8 cellular contexts compared by ENCODE assay signal in the genomic region with DNA sequence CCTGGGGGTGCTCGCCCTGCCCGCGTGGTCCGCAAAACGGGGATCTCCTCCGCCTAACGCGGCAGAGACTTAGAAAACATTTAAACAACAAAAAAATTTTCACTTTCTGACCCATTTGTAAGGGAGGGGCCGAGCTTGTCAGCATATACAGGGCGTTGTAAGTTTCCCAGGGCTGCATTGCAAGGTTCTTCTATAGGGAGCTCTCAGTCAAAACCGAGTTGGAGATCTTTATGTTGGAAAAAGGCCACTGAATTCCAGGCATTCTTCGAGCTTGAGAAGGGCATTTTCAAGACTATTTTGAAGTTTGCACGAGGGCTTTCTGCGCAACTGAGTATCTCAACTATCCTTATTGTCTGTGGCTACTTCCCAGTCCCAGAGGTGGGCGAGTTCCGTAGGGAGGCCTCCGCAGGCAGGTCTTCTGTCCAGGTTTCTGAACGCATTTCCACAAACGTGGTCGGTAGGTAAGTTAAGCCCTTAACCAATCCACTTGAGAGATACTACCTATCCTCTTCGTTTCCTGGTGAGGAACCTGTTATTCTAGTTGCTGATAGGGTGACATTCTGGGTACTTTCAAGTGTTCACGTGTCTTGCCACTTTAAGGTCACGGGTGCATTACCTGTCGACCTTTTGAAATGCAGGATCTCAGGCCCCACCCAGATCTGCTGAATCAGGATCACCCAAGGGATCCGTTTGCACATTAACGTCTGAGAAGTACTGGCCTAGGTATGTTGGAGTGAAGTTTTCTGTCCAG. TPM values are rescaled to one million over a fixed set of nuclear protein-coding genes. Genes with fewer than 3 reads are reported as not detected.
DNase-seq lines count a peak whose midpoint lies in the region; ATAC-seq, FAIRE-seq and TF ChIP-seq lines count a peak whose summit lies in the region.

No MANE protein-coding gene starts in this region.

- TF ChIP-seq CTCF in Calu3 (IDR thresholded peaks at IDR 0.05; ENCODE audit: unreplicated experiment) (no peak), neural cell (IDR thresholded peaks at IDR 0.05; ENCODE audit: poor library complexity, severe bottlenecking) (no peak), D721Med (IDR thresholded peaks at IDR 0.05; ENCODE audit: insufficient read depth, missing control alignments) (no peak)

- no peaks in the 10 kb centered on the region for H3K9me2 ChIP-seq in neural cell (ENCODE audit: insufficient read depth, low read length)

- no peak for TF ChIP-seq RAD21 in neural cell (conservative IDR thresholded peaks at IDR 0.05)

- BruUV-seq in Calu3 (replicated peaks; lab: Mats Ljungman, UMichigan), result TSS peak; percentile 82

- H3K27ac Mint-ChIP-seq in Calu3 (ENCODE audit: unreplicated experiment), result peak overlapping the region; percentile 91

- peaks cover 8% of the 10 kb centered on the region for H3K4me1 Mint-ChIP-seq in Calu3 (ENCODE audit: low read depth, unreplicated experiment)

- H3F3A ChIP-seq in neural cell (ENCODE audit: insufficient read depth, low read length, poor library complexity, severe bottlenecking), result no peaks in the 10 kb centered on the region

- ATAC-seq in HG03039 (IDR thresholded peaks at IDR 0.05; ENCODE audit: unreplicated experiment), result peak; percentile 4

- peak overlapping the region; percentile 80 for H3K4me3 ChIP-seq in neural cell (ENCODE audit: low read length)

- H3K9me3 Mint-ChIP-seq in Calu3 (ENCODE audit: low read depth, unreplicated experiment), result no peaks in the 10 kb centered on the region

- no peak overlapping the region for H3K27ac ChIP-seq in neural cell (ENCODE audit: low read length)

- H3K4me2 ChIP-seq in neural cell (ENCODE audit: low read length), result peak overlapping the region; percentile 90

- H3K36me3 ChIP-seq in neural cell (ENCODE audit: insufficient read depth, low read length), result no peaks in the 10 kb centered on the region

- CTCF ChIA-PET in Calu3 (lab: Charles Lee), result interaction anchor here (0.6 to 1.2 kb wide), 3 partner anchors 29 to 101 kb away, joined by 3 to 4 read pairs (median 4); no protein-coding TSS in a partner anchor

- no peaks in the 10 kb centered on the region for H3K27me3 Mint-ChIP-seq in Calu3 (ENCODE audit: unreplicated experiment)

- H4K20me1 ChIP-seq in neural cell (ENCODE audit: insufficient read depth), result no peaks in the 10 kb centered on the region

- no peaks in the 10 kb centered on the region for H3K9me3 ChIP-seq in neural cell (ENCODE audit: low read length)

- no peak overlapping the region for H3K9ac ChIP-seq in neural cell (ENCODE audit: low read length)

- H3K79me2 ChIP-seq in neural cell (replicated peaks; ENCODE audit: insufficient read depth, low read length), result no peaks in the 10 kb centered on the region

- peaks cover 36% of the 10 kb centered on the region for H3K36me3 Mint-ChIP-seq in Calu3 (ENCODE audit: insufficient read depth, unreplicated experiment)

- peak overlapping the region; percentile 80 for H3K4me3 Mint-ChIP-seq in Calu3 (ENCODE audit: low read depth, unreplicated experiment)

- intact Hi-C loops in Calu3 (cut with micrococcal nuclease; ENCODE audit: unreplicated experiment), result loop anchor here (5.0 kb wide), 2 partner anchors 60 to 70 kb away; no protein-coding TSS in a partner anchor

- peak; percentile 44 for DNase-seq in Calu3
- DNase-seq in SW480 (ENCODE audit: low spot score), result peak; percentile 81
- DNase-seq in fibroblast of peridontal ligament (ENCODE audit: extremely low read depth), result peak; percentile 86
- DNase-seq in NCI-H446 (lab: John Stamatoyannopoulos, UW), result no peak
- DNase-seq in CD1c-positive myeloid dendritic cell (ENCODE audit: extremely low spot score), result no peak
- DNase-seq in D721Med (ENCODE audit: insufficient read length, low spot score), result no peak

- no peak overlapping the region for H2AFZ ChIP-seq in neural cell (ENCODE audit: low read depth, low read length)

- TF ChIP-seq EP300 in neural cell (conservative IDR thresholded peaks at IDR 0.05; ENCODE audit: poor library complexity, severe bottlenecking), result no peak

- FAIRE-seq in D721Med (lab: Jason Lieb, UNC), result no peak

- H3K27me3 ChIP-seq in neural cell (ENCODE audit: insufficient read depth, low read depth, low read length), result peaks cover 32% of the 10 kb centered on the region

TF ChIP-seq in neural cell, 6 proteins besides CTCF, POLR2A, EP300 and RAD21:
- TF ChIP-seq, protein P1, sequence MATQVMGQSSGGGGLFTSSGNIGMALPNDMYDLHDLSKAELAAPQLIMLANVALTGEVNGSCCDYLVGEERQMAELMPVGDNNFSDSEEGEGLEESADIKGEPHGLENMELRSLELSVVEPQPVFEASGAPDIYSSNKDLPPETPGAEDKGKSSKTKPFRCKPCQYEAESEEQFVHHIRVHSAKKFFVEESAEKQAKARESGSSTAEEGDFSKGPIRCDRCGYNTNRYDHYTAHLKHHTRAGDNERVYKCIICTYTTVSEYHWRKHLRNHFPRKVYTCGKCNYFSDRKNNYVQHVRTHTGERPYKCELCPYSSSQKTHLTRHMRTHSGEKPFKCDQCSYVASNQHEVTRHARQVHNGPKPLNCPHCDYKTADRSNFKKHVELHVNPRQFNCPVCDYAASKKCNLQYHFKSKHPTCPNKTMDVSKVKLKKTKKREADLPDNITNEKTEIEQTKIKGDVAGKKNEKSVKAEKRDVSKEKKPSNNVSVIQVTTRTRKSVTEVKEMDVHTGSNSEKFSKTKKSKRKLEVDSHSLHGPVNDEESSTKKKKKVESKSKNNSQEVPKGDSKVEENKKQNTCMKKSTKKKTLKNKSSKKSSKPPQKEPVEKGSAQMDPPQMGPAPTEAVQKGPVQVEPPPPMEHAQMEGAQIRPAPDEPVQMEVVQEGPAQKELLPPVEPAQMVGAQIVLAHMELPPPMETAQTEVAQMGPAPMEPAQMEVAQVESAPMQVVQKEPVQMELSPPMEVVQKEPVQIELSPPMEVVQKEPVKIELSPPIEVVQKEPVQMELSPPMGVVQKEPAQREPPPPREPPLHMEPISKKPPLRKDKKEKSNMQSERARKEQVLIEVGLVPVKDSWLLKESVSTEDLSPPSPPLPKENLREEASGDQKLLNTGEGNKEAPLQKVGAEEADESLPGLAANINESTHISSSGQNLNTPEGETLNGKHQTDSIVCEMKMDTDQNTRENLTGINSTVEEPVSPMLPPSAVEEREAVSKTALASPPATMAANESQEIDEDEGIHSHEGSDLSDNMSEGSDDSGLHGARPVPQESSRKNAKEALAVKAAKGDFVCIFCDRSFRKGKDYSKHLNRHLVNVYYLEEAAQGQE (IDR thresholded peaks at IDR 0.05; ENCODE audit: borderline replicate concordance), result no peak
- TF ChIP-seq TAF1 (IDR thresholded peaks at IDR 0.05; ENCODE audit: low read depth), result no peak
- TF ChIP-seq EZH2 (IDR thresholded peaks at IDR 0.05; ENCODE audit: borderline replicate concordance, insufficient read depth, low read length, poor library complexity, severe bottlenecking), result no peak
- TF ChIP-seq POLR2AphosphoS5 (IDR thresholded peaks at IDR 0.05), result no peak
- no peak for TF ChIP-seq SMC3 (conservative IDR thresholded peaks at IDR 0.05; ENCODE audit: poor library complexity)
- no peak for TF ChIP-seq MXI1 (conservative IDR thresholded peaks at IDR 0.05; ENCODE audit: poor library complexity, severe bottlenecking)

RNA-seq across cellular contexts. Expression of a gene that starts 51.5 kb away (rescaled TPM):
- 139 and 160 TPM in 2 replicates for total RNA-seq in Calu3 (2022)
- 1.2 and 3.1 TPM in 2 replicates for polyA plus RNA-seq in neural cell
- 3.4 and 4.6 TPM in 2 replicates for polyA minus RNA-seq in neural cell

Comparison
In these comparisons a context has a peak if more than half of its experiments do, and no peak if none do; other contexts are left out.
1. DNase-seq: peak in Calu3 (single experiment), SW480 (single experiment) and fibroblast of peridontal ligament (single experiment); none in NCI-H446 (0 of 2), CD1c-positive myeloid dendritic cell (single experiment) and D721Med (single experiment).